ENCODE assay signal across 11 cellular contexts in genomic region chr17:61314368-61315078, GRCh38.
DNase-seq lines count a peak whose midpoint lies in the region; ATAC-seq, FAIRE-seq and TF ChIP-seq lines count a peak whose summit lies in the region.
"Had no signal": no experiment of that assay in that cellular context is flagged by ENCODE, and none has a peak within 500 bp of the region (broad histone marks: within the 10 kb centered on the region; RNA-seq: fewer than 3 reads in every experiment).

No MANE protein-coding gene starts in this region.

- no peak overlapping the region for H3K4me2 ChIP-seq in neural progenitor cell

- peak overlapping the region; percentile 65 for H3K27ac Mint-ChIP-seq in progenitor cell of endocrine pancreas
- H3K27ac Mint-ChIP-seq in activated CD8-positive, alpha-beta memory T cell treated with anti-CD3 and anti-CD28 coated beads, Interleukin-2, amount 10 ng/mL, durations not matched to agents 7 days and 5 days = no peak overlapping the region
- H3K27ac Mint-ChIP-seq in neural progenitor cell = no peak overlapping the region

- no peaks in the 10 kb centered on the region for H3K36me3 Mint-ChIP-seq in progenitor cell of endocrine pancreas (ENCODE audit: insufficient read depth)
- H3K36me3 Mint-ChIP-seq in activated CD8-positive, alpha-beta memory T cell treated with anti-CD3 and anti-CD28 coated beads, Interleukin-2, amount 10 ng/mL, durations not matched to agents 7 days and 5 days = no peaks in the 10 kb centered on the region
- H3K36me3 Mint-ChIP-seq in neural progenitor cell = no peaks in the 10 kb centered on the region

- H3K36me3 ChIP-seq in neural progenitor cell = no peaks in the 10 kb centered on the region

- H3F3A ChIP-seq in neural progenitor cell (ENCODE audit: low read depth) = no peaks in the 10 kb centered on the region

- H3K4me1 ChIP-seq in neural progenitor cell = peaks cover 6% of the 10 kb centered on the region
- H3K4me1 ChIP-seq: parathyroid adenoma had no signal

- H3K9me3 Mint-ChIP-seq in progenitor cell of endocrine pancreas (ENCODE audit: low read depth) = no peaks in the 10 kb centered on the region
- no peaks in the 10 kb centered on the region for H3K9me3 Mint-ChIP-seq in activated CD8-positive, alpha-beta memory T cell treated with anti-CD3 and anti-CD28 coated beads, Interleukin-2, amount 10 ng/mL, durations not matched to agents 7 days and 5 days (ENCODE audit: low read depth)
- H3K9me3 Mint-ChIP-seq in neural progenitor cell = no peaks in the 10 kb centered on the region

- no peaks in the 10 kb centered on the region for H3K79me2 ChIP-seq in neural progenitor cell (ENCODE audit: low read depth)
- H3K79me2 ChIP-seq: parathyroid adenoma had no signal

- CTCF ChIA-PET in activated CD8-positive, alpha-beta memory T cell treated with anti-CD3 and anti-CD28 coated beads, Interleukin-2, amount 10 ng/mL, durations not matched to agents 7 days and 5 days (lab: Charles Lee) = interaction anchor here (0.9 kb wide), 1 partner anchor 106 kb away, joined by 3 read pairs; no protein-coding TSS in a partner anchor

- H3K27ac ChIP-seq in VCaP (peak overlapping the region; percentile 25), neural progenitor cell (no peak overlapping the region)

- ATAC-seq in activated CD8-positive, alpha-beta memory T cell treated with anti-CD3 and anti-CD28 coated beads, Interleukin-2, amount 10 ng/mL, durations not matched to agents 7 days and 5 days = no peak
- no peak for ATAC-seq in HG03378 (IDR thresholded peaks at IDR 0.05; ENCODE audit: unreplicated experiment)

- H3K4me1 Mint-ChIP-seq in progenitor cell of endocrine pancreas (ENCODE audit: low read depth) (peaks cover 8% of the 10 kb centered on the region), neural progenitor cell (peaks cover 9% of the 10 kb centered on the region)
- no peaks in the 10 kb centered on the region for H3K4me1 Mint-ChIP-seq in activated CD8-positive, alpha-beta memory T cell treated with anti-CD3 and anti-CD28 coated beads, Interleukin-2, amount 10 ng/mL, durations not matched to agents 7 days and 5 days

- H3K4me3 ChIP-seq in neural progenitor cell = no peak overlapping the region

- no peak for FAIRE-seq in urothelium cell line (lab: Jason Lieb, UNC)

- H3K9me3 ChIP-seq in neural progenitor cell (ENCODE audit: low read depth) = no peaks in the 10 kb centered on the region

- peaks cover 9% of the 10 kb centered on the region for H3K27me3 Mint-ChIP-seq in progenitor cell of endocrine pancreas
- H3K27me3 Mint-ChIP-seq in activated CD8-positive, alpha-beta memory T cell treated with anti-CD3 and anti-CD28 coated beads, Interleukin-2, amount 10 ng/mL, durations not matched to agents 7 days and 5 days = no peaks in the 10 kb centered on the region
- H3K27me3 Mint-ChIP-seq in neural progenitor cell (ENCODE audit: insufficient read depth, low read depth) = peaks cover 4% of the 10 kb centered on the region

- peak; percentile 74 for DNase-seq in DMS 273 (lab: John Stamatoyannopoulos, UW; ENCODE audit: unreplicated experiment)
- DNase-seq in globus pallidus (ENCODE audit: low spot score) = peak; percentile 58
- no peak for DNase-seq in progenitor cell of endocrine pancreas (ENCODE audit: low spot score, unreplicated experiment)
- DNase-seq in activated CD8-positive, alpha-beta memory T cell treated with anti-CD3 and anti-CD28 coated beads, Interleukin-2, amount 10 ng/mL, durations not matched to agents 7 days and 5 days = no peak
- no peak for DNase-seq in neural progenitor cell (ENCODE audit: low spot score)
- no peak for DNase-seq in urothelium cell line (ENCODE audit: low spot score)
- DNase-seq: dermis blood vessel endothelial cell, Karpas-422 had no signal

- no peaks in the 10 kb centered on the region for H3K27me3 ChIP-seq in neural progenitor cell

- no peak overlapping the region for H2AFZ ChIP-seq in neural progenitor cell (replicated peaks)
- H2AFZ ChIP-seq: parathyroid adenoma had no signal

- peak; percentile 29; the same call in 1 of the 2 replicates for TF ChIP-seq CTCF in VCaP (conservative IDR thresholded peaks at IDR 0.05)
- no peak for TF ChIP-seq CTCF in progenitor cell of endocrine pancreas (IDR thresholded peaks at IDR 0.05; ENCODE audit: unreplicated experiment)
- no peak for TF ChIP-seq CTCF in neural progenitor cell (IDR thresholded peaks at IDR 0.05)

- H3K4me3 Mint-ChIP-seq in progenitor cell of endocrine pancreas (ENCODE audit: low read depth) (no peak overlapping the region), neural progenitor cell (no peak overlapping the region)
- no peak overlapping the region for H3K4me3 Mint-ChIP-seq in activated CD8-positive, alpha-beta memory T cell treated with anti-CD3 and anti-CD28 coated beads, Interleukin-2, amount 10 ng/mL, durations not matched to agents 7 days and 5 days

- no peaks in the 10 kb centered on the region for H4K20me1 ChIP-seq in neural progenitor cell (ENCODE audit: low read depth)

- H3K9ac ChIP-seq in neural progenitor cell = no peak overlapping the region
- H3K9ac ChIP-seq: parathyroid adenoma had no signal

Comparison
In these comparisons a context has a peak if more than half of its experiments do, and no peak if none do; other contexts are left out.
1. DNase-seq: peak in DMS 273 (single experiment) and globus pallidus (single experiment); none in progenitor cell of endocrine pancreas (single experiment), activated CD8-positive, alpha-beta memory T cell treated with anti-CD3 and anti-CD28 coated beads, Interleukin-2, amount 10 ng/mL, durations not matched to agents 7 days and 5 days (single experiment), neural progenitor cell (single experiment) and urothelium cell line (single experiment).